ENCODE assay signal across 8 cellular contexts in the genomic region with DNA sequence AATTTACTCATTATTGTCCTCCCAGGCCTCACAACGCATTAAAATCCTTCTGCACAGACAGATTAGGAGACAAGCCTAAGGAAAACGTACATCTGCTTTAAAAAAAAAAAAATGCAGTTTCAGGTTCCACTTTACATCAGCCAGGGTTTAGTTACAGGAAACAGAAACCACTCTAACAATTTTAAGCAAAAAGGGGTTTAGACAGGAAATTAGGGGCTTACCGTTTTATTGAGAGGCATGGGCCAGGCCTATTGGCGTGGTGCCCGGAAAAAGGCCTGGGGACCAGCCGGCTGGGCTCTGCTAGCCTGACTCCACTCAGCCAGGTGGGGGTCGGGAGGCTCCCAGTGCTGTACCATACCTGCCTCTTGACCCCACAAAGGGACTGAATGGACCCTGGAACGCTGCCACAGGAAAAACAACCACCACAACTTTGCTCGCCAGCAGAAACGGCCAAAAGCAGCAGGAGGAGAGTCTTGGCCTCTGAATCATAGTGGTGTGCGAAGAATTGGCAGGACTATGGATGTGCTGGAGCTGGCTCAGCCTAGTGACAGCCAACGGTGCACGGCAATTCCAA.
DNase-seq lines count a peak whose midpoint lies in the region; ATAC-seq lines count a peak whose summit lies in the region.

No MANE protein-coding gene starts in this region.

- DNase-seq in GM04503 (ENCODE audit: low read depth) (peak; percentile 81), KG1 (lab: John Stamatoyannopoulos, UW) (peak; percentile 77), SK-N-MC (ENCODE audit: low read depth, low spot score) (peak; percentile 78), astrocyte of the hippocampus (ENCODE audit: low read depth, low spot score) (peak; percentile 97), DMS153 (lab: John Stamatoyannopoulos, UW) (no peak)
- peak; percentile 38 for DNase-seq in stimulated activated CD4-positive, alpha-beta T cell treated with anti-CD3 and anti-CD28 coated beads, Interleukin-4, amount 100 ng/mL, for 24 hours

- H3K36me3 ChIP-seq in SK-N-MC (ENCODE audit: insufficient read depth, low read length), result no peaks in the 10 kb centered on the region

- peak; percentile 61 for ATAC-seq in GM21737 (IDR thresholded peaks at IDR 0.05; ENCODE audit: unreplicated experiment)

- H3K27ac ChIP-seq in SK-N-MC, result peak overlapping the region; percentile 99
- H3K27ac ChIP-seq in layer of hippocampus (ENCODE audit: low read depth, low read length), result peak overlapping the region; percentile 49

- H3K27me3 ChIP-seq in layer of hippocampus (ENCODE audit: control insufficient read depth, insufficient read depth, low read length), result no peaks in the 10 kb centered on the region

- H3K4me3 ChIP-seq in SK-N-MC, result peak overlapping the region; percentile 69

- peak overlapping the region; percentile 69 for H3K9ac ChIP-seq in SK-N-MC (ENCODE audit: insufficient read length)

- H3K9me3 ChIP-seq in SK-N-MC (ENCODE audit: low read depth, low read length), result no peaks in the 10 kb centered on the region
